8 cellular contexts compared by ENCODE assay signal in the genomic region with DNA sequence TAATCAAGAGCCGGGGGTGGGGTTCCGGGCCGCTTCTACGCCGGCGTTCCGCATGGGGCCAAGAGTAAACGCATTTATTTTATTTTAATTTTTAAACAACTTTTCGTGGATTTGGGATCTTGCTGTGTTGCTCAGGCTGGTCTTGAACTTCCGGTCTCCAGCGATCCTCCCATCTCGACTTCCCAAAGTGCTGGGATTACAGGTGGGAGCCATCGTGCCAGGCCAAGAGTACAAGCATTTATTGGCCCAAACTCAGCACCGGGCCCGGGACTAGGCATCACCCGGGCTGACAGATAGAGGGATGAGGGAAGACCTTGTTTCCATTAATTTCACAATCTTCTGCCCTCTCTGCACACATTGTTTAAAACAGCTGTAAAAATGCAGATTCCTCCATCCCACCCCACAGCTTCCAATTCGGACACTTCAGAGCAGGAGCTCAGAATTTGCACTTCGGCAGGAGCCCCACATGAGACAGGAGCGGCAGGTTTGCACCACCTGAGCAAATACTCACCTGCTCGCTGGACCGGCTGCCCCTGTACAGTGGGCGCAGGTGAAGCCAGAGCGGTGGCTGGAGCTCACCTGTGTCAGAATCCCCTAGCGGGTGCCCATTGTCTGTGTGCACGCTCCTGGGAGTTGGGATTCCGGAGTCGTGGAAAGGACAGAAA. TPM values are rescaled to one million over a fixed set of nuclear protein-coding genes. Genes with fewer than 3 reads are reported as not detected.
DNase-seq lines count a peak whose midpoint lies in the region; ATAC-seq and TF ChIP-seq lines count a peak whose summit lies in the region.

No MANE protein-coding gene starts in this region.

- H3K36me3 ChIP-seq in PC-3 (ENCODE audit: low read depth, low read length): no peaks in the 10 kb centered on the region

- H4K20me1 ChIP-seq in PC-3 (ENCODE audit: low read length): peaks cover 10% of the 10 kb centered on the region; the same call in 1 of the 2 replicates

- BruUV-seq in PC-3 (replicated peaks; lab: Mats Ljungman, UMichigan): no TSS peak

- H3K9me3 ChIP-seq in PC-3 (ENCODE audit: low read length): no peaks in the 10 kb centered on the region

- H3K9me2 ChIP-seq in PC-3 (replicated peaks; ENCODE audit: low read length): no peaks in the 10 kb centered on the region

- H3K79me2 ChIP-seq in PC-3 (ENCODE audit: low read length): peaks cover 28% of the 10 kb centered on the region

- H2AFZ ChIP-seq in PC-3 (ENCODE audit: low read length): peak overlapping the region; percentile 61

- peak overlapping the region; percentile 63 for H3K4me3 ChIP-seq in PC-3 (ENCODE audit: low read length)
- H3K4me3 ChIP-seq in fibroblast of the aortic adventitia (ENCODE audit: low read depth, low read length): peak overlapping the region; percentile 61
- H3K4me3 ChIP-seq in skin epidermis: peak overlapping the region in 6 of 7 experiments; percentile 13 to 83 (median 65)

- H3K4me2 ChIP-seq in PC-3 (ENCODE audit: low read length): peak overlapping the region; percentile 77

- H3F3A ChIP-seq in PC-3 (ENCODE audit: low read length, unreplicated experiment): no peaks in the 10 kb centered on the region

- H3K4me1 ChIP-seq in PC-3 (ENCODE audit: insufficient read depth, low read length): peaks cover 14% of the 10 kb centered on the region

- intact Hi-C loops in PC-3 (cut with micrococcal nuclease): no loop called here

- POLR2A ChIA-PET in PC-3 (lab: Charles Lee; ENCODE audit: unreplicated experiment): no interaction called here

- TF ChIP-seq CTCF in PC-3 (conservative IDR thresholded peaks at IDR 0.05; ENCODE audit: low read depth, low read length) (no peak), fibroblast of the aortic adventitia (IDR thresholded peaks at IDR 0.05; ENCODE audit: insufficient read depth, low read length) (no peak)

- peak; percentile 55 for DNase-seq in NCI-H82 (lab: John Stamatoyannopoulos, UW)
- no peak for DNase-seq in NCI-H82 treated with DMSO at 0.1 percent for 48 hours (lab: John Stamatoyannopoulos, UW; ENCODE audit: unreplicated experiment)
- DNase-seq in PC-3: peak; percentile 19
- DNase-seq in fibroblast of the aortic adventitia (ENCODE audit: low read depth): no peak
- DNase-seq in EL: no peak
- DNase-seq in stimulated activated naive CD4-positive, alpha-beta T cell treated with Interleukin-2 at 50 U/mL for 16 hours (lab: John Stamatoyannopoulos, UW): no peak

- CTCF ChIA-PET in PC-3 (lab: Charles Lee): interaction anchor here (0.7 kb wide), 1 partner anchor 28 kb away, joined by 3 read pairs; no protein-coding TSS in a partner anchor

- H3K27me3 ChIP-seq in PC-3 (ENCODE audit: low read length): no peaks in the 10 kb centered on the region

- ATAC-seq in PC-3 (no peak; the same call in 1 of the 2 replicates), GM21717 (IDR thresholded peaks at IDR 0.05; ENCODE audit: unreplicated experiment) (no peak)

- H3K27ac ChIP-seq in PC-3 (ENCODE audit: low read length) (no peak overlapping the region), skin epidermis (no peak overlapping the region)

- no peak overlapping the region for H3K9ac ChIP-seq in PC-3 (ENCODE audit: low read length)

RNA-seq across cellular contexts. Expression of a gene that starts 0.7 kb away (rescaled TPM):
- 24.8 and 28.7 TPM in 2 replicates for total RNA-seq in PC-3 (2014; rRNA removed)
- total RNA-seq in fibroblast of the aortic adventitia (ENCODE audit: low replicate concordance): 0.08 and 19.1 TPM in 2 replicates

Comparison
In these comparisons a context has a peak if more than half of its experiments do, and no peak if none do; other contexts are left out.
1. DNase-seq: peak in NCI-H82 (single experiment) and PC-3 (single experiment); none in NCI-H82 treated with DMSO at 0.1 percent for 48 hours (single experiment), fibroblast of the aortic adventitia (single experiment), EL (single experiment) and stimulated activated naive CD4-positive, alpha-beta T cell treated with Interleukin-2 at 50 U/mL for 16 hours (single experiment).
2. Peak in every context shown above with its lines, with median percentiles within 50 percentile points of each other: H3K4me3 ChIP-seq.